In the genomic region with DNA sequence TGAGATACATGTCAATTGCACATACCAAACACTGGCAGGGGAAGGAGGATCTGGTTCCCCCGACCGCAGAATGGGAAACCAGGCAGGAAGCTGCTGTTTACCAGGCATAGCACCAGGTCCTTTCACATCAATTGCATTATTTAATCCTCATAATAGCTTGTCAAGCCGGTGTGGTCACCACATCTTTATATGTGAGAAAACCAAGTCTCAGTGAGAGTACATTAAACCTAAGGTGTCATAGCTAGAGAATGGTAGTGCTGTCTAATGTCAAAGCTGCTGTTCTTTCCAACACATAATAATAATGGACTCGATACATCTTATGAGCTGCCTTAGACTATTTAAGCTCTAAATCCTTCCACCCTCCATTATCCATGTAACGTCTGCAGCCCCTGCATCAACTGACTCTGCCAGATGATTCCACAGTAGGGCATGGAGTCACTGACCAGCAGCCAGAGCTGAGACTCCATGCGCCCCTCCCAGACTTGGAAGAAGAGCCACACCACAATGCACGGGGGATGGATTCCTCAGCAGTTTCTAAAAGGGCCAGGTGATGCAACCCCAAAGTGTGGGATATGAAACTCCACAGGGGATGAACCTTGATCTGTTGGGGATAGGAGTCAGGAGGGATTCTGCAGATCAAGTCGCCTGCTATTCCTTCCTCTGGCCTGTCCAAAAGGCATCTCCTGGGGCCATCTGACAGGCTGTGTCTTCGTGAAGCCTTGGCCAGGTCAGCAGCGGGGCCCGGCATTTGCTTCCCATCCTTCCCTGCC, we compare ENCODE assay signal across 1 cellular context.
TF ChIP-seq lines count a peak whose summit lies in the region.

No MANE protein-coding gene starts in this region.

TF ChIP-seq in SK-N-SH, 30 proteins besides CTCF, POLR2A, EP300 and RAD21 (continued from another document):
- TF ChIP-seq, protein P1, sequence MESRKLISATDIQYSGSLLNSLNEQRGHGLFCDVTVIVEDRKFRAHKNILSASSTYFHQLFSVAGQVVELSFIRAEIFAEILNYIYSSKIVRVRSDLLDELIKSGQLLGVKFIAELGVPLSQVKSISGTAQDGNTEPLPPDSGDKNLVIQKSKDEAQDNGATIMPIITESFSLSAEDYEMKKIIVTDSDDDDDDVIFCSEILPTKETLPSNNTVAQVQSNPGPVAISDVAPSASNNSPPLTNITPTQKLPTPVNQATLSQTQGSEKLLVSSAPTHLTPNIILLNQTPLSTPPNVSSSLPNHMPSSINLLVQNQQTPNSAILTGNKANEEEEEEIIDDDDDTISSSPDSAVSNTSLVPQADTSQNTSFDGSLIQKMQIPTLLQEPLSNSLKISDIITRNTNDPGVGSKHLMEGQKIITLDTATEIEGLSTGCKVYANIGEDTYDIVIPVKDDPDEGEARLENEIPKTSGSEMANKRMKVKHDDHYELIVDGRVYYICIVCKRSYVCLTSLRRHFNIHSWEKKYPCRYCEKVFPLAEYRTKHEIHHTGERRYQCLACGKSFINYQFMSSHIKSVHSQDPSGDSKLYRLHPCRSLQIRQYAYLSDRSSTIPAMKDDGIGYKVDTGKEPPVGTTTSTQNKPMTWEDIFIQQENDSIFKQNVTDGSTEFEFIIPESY (IDR thresholded peaks at IDR 0.05; ENCODE audit: borderline replicate concordance, low read depth), result no peak
- TF ChIP-seq GABPA (IDR thresholded peaks at IDR 0.05; ENCODE audit: low read depth), result no peak
- no peak for TF ChIP-seq MXI1 (IDR thresholded peaks at IDR 0.05; ENCODE audit: low read depth, low read length)
- TF ChIP-seq EZH2phosphoT487 (IDR thresholded peaks at IDR 0.05; ENCODE audit: borderline replicate concordance, low read depth), result no peak
- TF ChIP-seq, protein P2, sequence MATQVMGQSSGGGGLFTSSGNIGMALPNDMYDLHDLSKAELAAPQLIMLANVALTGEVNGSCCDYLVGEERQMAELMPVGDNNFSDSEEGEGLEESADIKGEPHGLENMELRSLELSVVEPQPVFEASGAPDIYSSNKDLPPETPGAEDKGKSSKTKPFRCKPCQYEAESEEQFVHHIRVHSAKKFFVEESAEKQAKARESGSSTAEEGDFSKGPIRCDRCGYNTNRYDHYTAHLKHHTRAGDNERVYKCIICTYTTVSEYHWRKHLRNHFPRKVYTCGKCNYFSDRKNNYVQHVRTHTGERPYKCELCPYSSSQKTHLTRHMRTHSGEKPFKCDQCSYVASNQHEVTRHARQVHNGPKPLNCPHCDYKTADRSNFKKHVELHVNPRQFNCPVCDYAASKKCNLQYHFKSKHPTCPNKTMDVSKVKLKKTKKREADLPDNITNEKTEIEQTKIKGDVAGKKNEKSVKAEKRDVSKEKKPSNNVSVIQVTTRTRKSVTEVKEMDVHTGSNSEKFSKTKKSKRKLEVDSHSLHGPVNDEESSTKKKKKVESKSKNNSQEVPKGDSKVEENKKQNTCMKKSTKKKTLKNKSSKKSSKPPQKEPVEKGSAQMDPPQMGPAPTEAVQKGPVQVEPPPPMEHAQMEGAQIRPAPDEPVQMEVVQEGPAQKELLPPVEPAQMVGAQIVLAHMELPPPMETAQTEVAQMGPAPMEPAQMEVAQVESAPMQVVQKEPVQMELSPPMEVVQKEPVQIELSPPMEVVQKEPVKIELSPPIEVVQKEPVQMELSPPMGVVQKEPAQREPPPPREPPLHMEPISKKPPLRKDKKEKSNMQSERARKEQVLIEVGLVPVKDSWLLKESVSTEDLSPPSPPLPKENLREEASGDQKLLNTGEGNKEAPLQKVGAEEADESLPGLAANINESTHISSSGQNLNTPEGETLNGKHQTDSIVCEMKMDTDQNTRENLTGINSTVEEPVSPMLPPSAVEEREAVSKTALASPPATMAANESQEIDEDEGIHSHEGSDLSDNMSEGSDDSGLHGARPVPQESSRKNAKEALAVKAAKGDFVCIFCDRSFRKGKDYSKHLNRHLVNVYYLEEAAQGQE (IDR thresholded peaks at IDR 0.05; ENCODE audit: low read depth, low read length), result no peak
- no peak for TF ChIP-seq NFIC (IDR thresholded peaks at IDR 0.05; ENCODE audit: borderline replicate concordance)
- no peak for TF ChIP-seq ELF1 (IDR thresholded peaks at IDR 0.05)
- TF ChIP-seq SMC3 (IDR thresholded peaks at IDR 0.05; ENCODE audit: low read depth, low read length), result no peak
- TF ChIP-seq JUND (IDR thresholded peaks at IDR 0.05), result no peak
- no peak for TF ChIP-seq GATA2 (CRISPR knock-in tag; IDR thresholded peaks at IDR 0.05)
- TF ChIP-seq RXRA (IDR thresholded peaks at IDR 0.05; ENCODE audit: borderline replicate concordance, low read depth), result no peak
- TF ChIP-seq, protein P3, sequence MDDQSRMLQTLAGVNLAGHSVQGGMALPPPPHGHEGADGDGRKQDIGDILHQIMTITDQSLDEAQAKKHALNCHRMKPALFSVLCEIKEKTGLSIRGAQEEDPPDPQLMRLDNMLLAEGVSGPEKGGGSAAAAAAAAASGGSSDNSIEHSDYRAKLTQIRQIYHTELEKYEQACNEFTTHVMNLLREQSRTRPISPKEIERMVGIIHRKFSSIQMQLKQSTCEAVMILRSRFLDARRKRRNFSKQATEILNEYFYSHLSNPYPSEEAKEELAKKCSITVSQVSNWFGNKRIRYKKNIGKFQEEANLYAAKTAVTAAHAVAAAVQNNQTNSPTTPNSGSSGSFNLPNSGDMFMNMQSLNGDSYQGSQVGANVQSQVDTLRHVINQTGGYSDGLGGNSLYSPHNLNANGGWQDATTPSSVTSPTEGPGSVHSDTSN (IDR thresholded peaks at IDR 0.05), result no peak
